ENCODE assay signal across 7 cellular contexts in genomic region chr9:131669234-131670172, GRCh38.
DNase-seq lines count a peak whose midpoint lies in the region; ATAC-seq and TF ChIP-seq lines count a peak whose summit lies in the region.

No MANE protein-coding gene starts in this region.

- ATAC-seq in HG03432 (IDR thresholded peaks at IDR 0.05; ENCODE audit: unreplicated experiment) (peak; percentile 14), lower lobe of right lung (peak; percentile 3 to 5), HG03442 (IDR thresholded peaks at IDR 0.05; ENCODE audit: unreplicated experiment) (no peak)
- ATAC-seq in activated naive CD4-positive, alpha-beta T cell treated with anti-CD3 and anti-CD28 coated beads, Interleukin-2, amount 50 U/mL, for 72 hours, result peak in 1 of 2 donors; percentile 2

- no peak for DNase-seq in activated naive CD4-positive, alpha-beta T cell treated with anti-CD3 and anti-CD28 coated beads, Interleukin-2, amount 50 U/mL, for 72 hours (ENCODE audit: low spot score in 2 of 2)
- no peak for DNase-seq in lower lobe of right lung
- no peak for DNase-seq in substantia nigra (lab: John Stamatoyannopoulos, UW)
- no peak for DNase-seq in dedifferentiated amniotic fluid mesenchymal stem cell (ENCODE audit: extremely low spot score)
- no peak for DNase-seq in iPS-NIHi7 (ENCODE audit: extremely low spot score)

- peaks cover 0 to 20% of the 10 kb centered on the region in 2 donors for H3K36me3 Mint-ChIP-seq in activated naive CD4-positive, alpha-beta T cell treated with anti-CD3 and anti-CD28 coated beads, Interleukin-2, amount 50 U/mL, for 72 hours

- TF ChIP-seq CTCF in lower lobe of right lung (IDR thresholded peaks at IDR 0.05), result no peak

- no peaks in the 10 kb centered on the region for H3K27me3 ChIP-seq in lower lobe of right lung (ENCODE audit: low read depth)

- H3K4me3 ChIP-seq in lower lobe of right lung, result no peak overlapping the region

- H3K9me3 Mint-ChIP-seq in activated naive CD4-positive, alpha-beta T cell treated with anti-CD3 and anti-CD28 coated beads, Interleukin-2, amount 50 U/mL, for 72 hours, result no peaks in the 10 kb centered on the region

- H3K27ac ChIP-seq in lower lobe of right lung, result peak overlapping the region; percentile 81
- H3K27ac ChIP-seq in substantia nigra (ENCODE audit: low read depth, low read length, poor library complexity, severe bottlenecking), result peak overlapping the region; percentile 58

- H3K4me1 ChIP-seq in lower lobe of right lung, result peaks cover 94% of the 10 kb centered on the region

- intact Hi-C loops in lower lobe of right lung (cut with DNase I), result no loop called here

- peak overlapping the region; percentile 99 for H3K27ac Mint-ChIP-seq in activated naive CD4-positive, alpha-beta T cell treated with anti-CD3 and anti-CD28 coated beads, Interleukin-2, amount 50 U/mL, for 72 hours

- no peaks in the 10 kb centered on the region for H3K36me3 ChIP-seq in lower lobe of right lung

- no peaks in the 10 kb centered on the region for H3K9me3 ChIP-seq in lower lobe of right lung
